In the genomic region with DNA sequence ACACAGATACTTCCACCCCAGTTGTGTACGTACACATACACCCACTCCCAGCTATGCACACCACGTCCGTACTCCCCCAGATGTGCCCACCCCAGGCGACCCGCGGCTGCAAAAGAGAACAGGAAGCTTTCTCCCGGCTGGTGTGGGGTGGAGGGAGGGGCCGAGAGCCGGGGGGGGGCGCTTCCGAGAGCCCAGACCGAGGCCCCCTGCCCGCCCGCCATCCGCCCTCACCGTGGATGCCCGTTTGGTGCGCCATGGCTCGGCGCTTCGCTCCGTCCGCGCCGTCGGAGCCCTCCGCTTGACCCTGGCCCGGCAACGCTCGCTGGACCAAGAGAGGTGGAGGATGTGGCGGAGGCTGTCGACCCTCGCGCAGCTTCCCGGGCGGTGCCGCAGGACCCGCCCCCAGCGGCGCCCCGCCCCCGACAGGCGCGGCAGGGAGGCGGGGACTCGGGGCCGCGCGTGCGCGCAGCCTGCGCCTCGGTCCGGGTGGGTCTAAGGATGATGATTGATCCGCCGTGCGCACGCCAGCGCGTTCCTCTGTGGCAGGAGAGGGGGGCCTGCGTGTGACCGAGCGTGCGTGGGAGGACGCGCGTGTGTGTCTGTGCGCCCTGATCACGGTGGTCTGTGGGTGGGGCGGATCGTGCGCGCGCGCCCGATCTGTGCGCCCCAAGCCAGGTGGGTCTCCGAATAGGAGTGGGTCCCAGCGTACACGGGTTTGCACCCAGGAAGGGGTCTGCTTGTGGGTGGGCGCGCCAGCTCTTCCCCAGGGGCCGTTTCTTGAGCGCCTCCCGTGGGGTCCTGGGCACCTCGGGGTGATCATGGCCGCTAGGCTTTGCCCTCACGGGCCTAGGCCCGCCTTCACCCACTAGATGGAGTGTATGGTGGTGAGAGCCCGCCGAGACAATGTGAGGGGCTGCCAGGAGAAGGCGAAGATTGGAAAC, we compare ENCODE assay signal across 8 cellular contexts. TPM values are rescaled to one million over a fixed set of nuclear protein-coding genes. Genes with fewer than 3 reads are reported as not detected.
DNase-seq lines count a peak whose midpoint lies in the region; FAIRE-seq and TF ChIP-seq lines count a peak whose summit lies in the region.

TWF2 (minus strand) TSS at position 398 of the 941 bp plus-strand sequence; CDS start at position 256, 142 bp downstream.

- H3K9ac ChIP-seq in MM.1S (ENCODE audit: low read length) = peak within 1 kb of the TSS; percentile 99
- H3K9ac ChIP-seq in astrocyte (ENCODE audit: low read length) = peak within 1 kb of the TSS; percentile 88

- peaks cover 7% of the 10 kb centered on the region for H3K9me3 Mint-ChIP-seq in astrocyte (ENCODE audit: unreplicated experiment)

- H3K4me2 ChIP-seq in MM.1S (ENCODE audit: low read depth, low read length) (peak within 1 kb of the TSS; percentile 99), astrocyte (ENCODE audit: low read length) (peak within 1 kb of the TSS; percentile 92), hepatocyte (peak within 1 kb of the TSS; percentile 92)

- H3K27ac ChIP-seq in MM.1S (ENCODE audit: low read length) (peak within 1 kb of the TSS; percentile 58; the same call in 1 of the 2 replicates), astrocyte (ENCODE audit: low read depth, low read length) (peak within 1 kb of the TSS; percentile 85), hepatocyte (peak within 1 kb of the TSS; percentile 84)

- peak within 1 kb of the TSS; percentile 100 for H3K27ac Mint-ChIP-seq in astrocyte (ENCODE audit: unreplicated experiment)

- H3K4me3 ChIP-seq in H7 (ENCODE audit: insufficient read depth, low read depth, low read length) (peak within 1 kb of the TSS; percentile 97), MM.1S (ENCODE audit: low read length) (peak within 1 kb of the TSS; percentile 100), astrocyte (ENCODE audit: insufficient read depth, low read depth, low read length) (peak within 1 kb of the TSS; percentile 83), hepatocyte (peak within 1 kb of the TSS; percentile 90), retinal pigment epithelial cell (ENCODE audit: low read length) (peak within 1 kb of the TSS; percentile 82)

- DNase-seq in H7 (peak; percentile 99), MM.1S (peak; percentile 81), T-helper 9 cell (peak; percentile 78), astrocyte (ENCODE audit: low read depth) (peak; percentile 50), hepatocyte (ENCODE audit: low spot score) (peak; percentile 93), retinal pigment epithelial cell (ENCODE audit: low read depth) (no peak), HPDE6-E6E7 (ENCODE audit: extremely low spot score) (no peak)

- H3K27me3 Mint-ChIP-seq in astrocyte (ENCODE audit: low read depth, unreplicated experiment) = no peaks in the 10 kb centered on the region

- H4K20me1 ChIP-seq in MM.1S (ENCODE audit: insufficient read depth, low read length) = no peaks in the 10 kb centered on the region
- peaks cover 33% of the 10 kb centered on the region for H4K20me1 ChIP-seq in astrocyte (ENCODE audit: insufficient read depth, low read length)
- peaks cover 7% of the 10 kb centered on the region for H4K20me1 ChIP-seq in hepatocyte (ENCODE audit: insufficient read depth, poor library complexity, severe bottlenecking)

- H3F3A ChIP-seq in MM.1S (ENCODE audit: insufficient read depth, low read length) = peaks cover 12% of the 10 kb centered on the region

- TF ChIP-seq CTCF in GM12872 (IDR thresholded peaks at IDR 0.05; ENCODE audit: insufficient read depth, low read depth, low read length) (peak; percentile 51), MM.1S (IDR thresholded peaks at IDR 0.05; ENCODE audit: low read length) (peak; percentile 55), astrocyte (IDR thresholded peaks at IDR 0.05; ENCODE audit: insufficient read depth, low read depth, low read length) (no peak), hepatocyte (IDR thresholded peaks at IDR 0.05; ENCODE audit: poor library complexity) (peak; percentile 35), retinal pigment epithelial cell (conservative IDR thresholded peaks at IDR 0.05; ENCODE audit: low read depth, low read length) (peak; percentile 51)

- peaks cover 7% of the 10 kb centered on the region for H3K36me3 Mint-ChIP-seq in astrocyte (ENCODE audit: low read depth, unreplicated experiment)

- peaks cover 30% of the 10 kb centered on the region for H3K4me1 Mint-ChIP-seq in astrocyte (ENCODE audit: low read depth, unreplicated experiment)

- peak within 1 kb of the TSS; percentile 89 for H2AFZ ChIP-seq in MM.1S (ENCODE audit: low read length)
- H2AFZ ChIP-seq in astrocyte (ENCODE audit: low read depth, low read length) = peak within 1 kb of the TSS; percentile 90
- H2AFZ ChIP-seq in hepatocyte = peak within 1 kb of the TSS; percentile 98

- H3K4me1 ChIP-seq in MM.1S (ENCODE audit: low read length) = peaks cover 33% of the 10 kb centered on the region
- H3K4me1 ChIP-seq in astrocyte (ENCODE audit: insufficient read depth, low read length) = peaks cover 45% of the 10 kb centered on the region
- H3K4me1 ChIP-seq in hepatocyte (ENCODE audit: insufficient read depth) = peaks cover 26% of the 10 kb centered on the region

- peaks cover 36% of the 10 kb centered on the region for H3K79me2 ChIP-seq in MM.1S (ENCODE audit: low read length)
- peaks cover 51% of the 10 kb centered on the region for H3K79me2 ChIP-seq in astrocyte (ENCODE audit: insufficient read depth, low read length)
- H3K79me2 ChIP-seq in hepatocyte = peaks cover 43% of the 10 kb centered on the region

- peak within 1 kb of the TSS; percentile 99 for H3K4me3 Mint-ChIP-seq in astrocyte (ENCODE audit: unreplicated experiment)

- H3K36me3 ChIP-seq in H7 (replicated peaks; ENCODE audit: control insufficient read depth, insufficient read depth, low read length) (peaks cover 3% of the 10 kb centered on the region), MM.1S (replicated peaks; ENCODE audit: insufficient read depth, low read length) (no peaks in the 10 kb centered on the region), astrocyte (ENCODE audit: insufficient read depth, low read length) (peaks cover 2% of the 10 kb centered on the region), hepatocyte (replicated peaks; ENCODE audit: insufficient read depth, low read depth) (no peaks in the 10 kb centered on the region)

- H3K27me3 ChIP-seq in H7 (ENCODE audit: control insufficient read depth, insufficient read depth, low read length) (no peaks in the 10 kb centered on the region; the same call in none of the 2 replicates), MM.1S (replicated peaks; ENCODE audit: insufficient read depth, low read length) (no peaks in the 10 kb centered on the region), astrocyte (ENCODE audit: insufficient read depth, low read length) (no peaks in the 10 kb centered on the region), hepatocyte (no peaks in the 10 kb centered on the region)

- WGBS in hepatocyte (ENCODE audit: low lambda C conversion rate, missing lambda C conversion rate) = under 1% methylated on average over 63 of the region's 92 CpGs

- no peak for FAIRE-seq in astrocyte (lab: Jason Lieb, UNC)

- H3K9me3 ChIP-seq in MM.1S (replicated peaks; ENCODE audit: insufficient read depth, low read length) = no peaks in the 10 kb centered on the region
- H3K9me3 ChIP-seq in astrocyte (ENCODE audit: insufficient read depth, low read depth, low read length) = no peaks in the 10 kb centered on the region
- no peaks in the 10 kb centered on the region for H3K9me3 ChIP-seq in hepatocyte (ENCODE audit: low read depth)

- H3K9me2 ChIP-seq in MM.1S (replicated peaks; ENCODE audit: insufficient read depth, low read length) (no peaks in the 10 kb centered on the region), hepatocyte (replicated peaks; ENCODE audit: insufficient read depth) (no peaks in the 10 kb centered on the region)

RNA-seq across cellular contexts. Expression of gene TWF2, which starts in this region (rescaled TPM):
- 85.8 and 99.0 TPM in 2 replicates for total RNA-seq in H7 (2014; rRNA removed; shearing (Covaris generic))
- total RNA-seq in astrocyte (103 and 105 TPM in 2 replicates), hepatocyte (52.5 and 59.1 TPM in 2 replicates)
- polyA plus RNA-seq in hepatocyte = 45.7 and 47.4 TPM in 2 replicates

Comparison
In these comparisons a context has a peak if more than half of its experiments do, and no peak if none do; other contexts are left out.
1. DNase-seq: peak in H7 (single experiment), MM.1S (single experiment), T-helper 9 cell (single experiment), astrocyte (single experiment) and hepatocyte (single experiment); none in retinal pigment epithelial cell (single experiment) and HPDE6-E6E7 (single experiment).
2. Peak in every context shown above with its lines, with median percentiles within 50 percentile points of each other: H3K4me3 ChIP-seq, H2AFZ ChIP-seq, H3K27ac ChIP-seq and H3K4me2 ChIP-seq.